21 cellular contexts compared by ENCODE assay signal in genomic region chr3:67382551-67382950, GRCh38.
"Had no signal": no experiment of that assay in that cellular context is flagged by ENCODE, and none has a peak within 500 bp of the region (broad histone marks: within the 10 kb centered on the region; RNA-seq: fewer than 3 reads in every experiment).

No MANE protein-coding gene starts in this region.

- H3K9me3 ChIP-seq: esophagus muscularis mucosa, gastroesophageal sphincter, neutrophil had no signal

- H3K36me3 ChIP-seq: esophagus muscularis mucosa, neutrophil had no signal

- ATAC-seq: gastroesophageal sphincter, natural killer cell, T-helper 17 cell, WTC11 had no signal

- H3K9ac ChIP-seq: parathyroid adenoma had no signal

- DNase-seq: activated CD4-positive, alpha-beta T cell treated with anti-CD3 and anti-CD28 coated beads, Interleukin-2, amount 10 ng/mL, durations not matched to agents 7 days and 5 days; activated CD8-positive, alpha-beta memory T cell treated with anti-CD3 and anti-CD28 coated beads for 24 hours; activated gamma-delta T cell treated with Interleukin-2 at 50 U/mL for 16 hours; activated naive CD8-positive, alpha-beta T cell treated with anti-CD3 and anti-CD28 coated beads, Interleukin-2, amount 10 ng/mL, durations not matched to agents 7 days and 5 days; aorta; central memory CD4-positive, alpha-beta T cell; cortex of kidney; effector CD4-positive, alpha-beta T cell; mesenchymal stem cell; natural killer cell; stimulated activated CD4-positive, alpha-beta T cell treated with anti-CD3 and anti-CD28 coated beads, Interleukin-4, amount 100 ng/mL, for 24 hours; stimulated activated naive CD4-positive, alpha-beta T cell treated with Interleukin-2 at 50 U/mL for 16 hours; substantia nigra; T-helper 17 cell; trophoblast cell had no signal

- H3K4me3 ChIP-seq: esophagus muscularis mucosa, gastroesophageal sphincter, skin epidermis had no signal

- H3K27me3 ChIP-seq: esophagus muscularis mucosa, gastroesophageal sphincter, neutrophil had no signal

- H3K27ac ChIP-seq: esophagus muscularis mucosa, gastroesophageal sphincter, neutrophil, parathyroid adenoma, skin epidermis had no signal
